In the genomic region with DNA sequence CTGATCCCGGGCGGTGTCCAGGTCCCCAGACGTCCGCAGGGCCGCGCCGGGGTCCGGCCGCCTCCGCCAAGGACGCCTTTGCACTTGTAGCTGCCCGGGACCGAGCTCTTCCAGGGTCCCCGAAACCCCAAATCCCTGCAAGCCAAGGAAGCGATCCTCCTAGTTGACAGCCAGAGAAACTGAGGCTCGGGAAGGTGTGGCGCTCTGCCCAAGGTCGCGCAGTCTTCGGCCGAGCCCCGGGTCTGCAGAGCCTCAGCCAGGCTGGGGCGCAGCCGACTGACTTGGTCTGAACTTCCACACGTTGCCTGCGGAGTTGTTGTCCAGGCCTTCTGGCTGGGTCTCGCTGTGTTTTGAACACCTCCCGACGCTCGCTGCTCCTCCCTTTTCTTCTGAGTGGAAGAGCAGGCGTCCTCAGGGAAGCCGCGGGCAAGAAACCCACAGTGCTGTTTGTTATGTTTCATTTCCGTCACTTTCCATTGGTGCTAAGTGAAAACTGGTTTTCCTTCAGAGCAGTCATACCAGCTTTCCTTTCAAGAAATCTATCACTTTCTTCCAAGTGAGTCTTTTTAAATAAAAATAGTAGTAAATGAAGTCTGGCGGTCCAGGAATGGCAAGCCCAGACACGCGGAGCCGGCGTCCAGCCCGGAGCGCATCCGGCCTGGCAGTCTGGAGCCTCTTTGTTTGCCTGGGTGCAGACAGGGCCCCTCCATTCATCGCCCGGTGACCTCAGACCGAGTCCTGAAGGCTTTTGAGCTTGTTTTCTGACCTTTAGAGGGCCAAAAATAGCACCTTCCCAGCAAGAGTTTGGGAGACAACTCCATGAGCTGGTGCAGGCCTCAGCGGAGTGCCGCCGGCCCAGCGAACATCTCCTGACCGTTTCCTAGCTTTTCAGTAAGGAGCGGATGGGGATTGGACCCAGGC, we compare ENCODE assay signal across 8 cellular contexts. TPM values are rescaled to one million over a fixed set of nuclear protein-coding genes. Genes with fewer than 3 reads are reported as not detected.
DNase-seq lines count a peak whose midpoint lies in the region; ATAC-seq, FAIRE-seq and TF ChIP-seq lines count a peak whose summit lies in the region.

No MANE protein-coding gene starts in this region.

- intact Hi-C loops in lower lobe of right lung (cut with DNase I), result no loop called here

- WGBS in ectodermal cell, 2 experiments, result 23 to 24% methylated on average over 51 of the region's 51 CpGs

- H3K9me3 Mint-ChIP-seq in T-helper 2 cell treated with Interferon-gamma antibody and Interleukin-4, amounts not matched to agents 5 μg/mL and 100 μg/mL, for 36 hours, result no peaks in the 10 kb centered on the region
- no peaks in the 10 kb centered on the region for H3K9me3 Mint-ChIP-seq in stimulated activated naive CD8-positive, alpha-beta T cell treated with anti-CD3 and anti-CD28 coated beads, Interleukin-15, amount 100 ng/mL, for 72 hours

- no peak for TF ChIP-seq CTCF in lower lobe of right lung (IDR thresholded peaks at IDR 0.05)

- ATAC-seq in GM19328 (IDR thresholded peaks at IDR 0.05; ENCODE audit: unreplicated experiment), result peak; percentile 17
- peak; percentile 62 to 72 for ATAC-seq in lower lobe of right lung
- ATAC-seq in stimulated activated naive CD8-positive, alpha-beta T cell treated with anti-CD3 and anti-CD28 coated beads, Interleukin-15, amount 100 ng/mL, for 72 hours, result peak; percentile 55

- peaks cover 8% of the 10 kb centered on the region for H3K4me1 Mint-ChIP-seq in T-helper 2 cell treated with Interferon-gamma antibody and Interleukin-4, amounts not matched to agents 5 μg/mL and 100 μg/mL, for 36 hours (ENCODE audit: low read depth)
- peaks cover 31% of the 10 kb centered on the region for H3K4me1 Mint-ChIP-seq in stimulated activated naive CD8-positive, alpha-beta T cell treated with anti-CD3 and anti-CD28 coated beads, Interleukin-15, amount 100 ng/mL, for 72 hours

- peaks cover 8% of the 10 kb centered on the region for H3K27me3 Mint-ChIP-seq in T-helper 2 cell treated with Interferon-gamma antibody and Interleukin-4, amounts not matched to agents 5 μg/mL and 100 μg/mL, for 36 hours (ENCODE audit: low read depth)
- H3K27me3 Mint-ChIP-seq in stimulated activated naive CD8-positive, alpha-beta T cell treated with anti-CD3 and anti-CD28 coated beads, Interleukin-15, amount 100 ng/mL, for 72 hours, result no peaks in the 10 kb centered on the region

- DNase-seq in COR-L47 (lab: John Stamatoyannopoulos, UW), result peak; percentile 52
- peak; percentile 83 for DNase-seq in HTR-8/SVneo (ENCODE audit: insufficient read length, low spot score)
- no peak for DNase-seq in T-helper 2 cell treated with Interferon-gamma antibody and Interleukin-4, amounts not matched to agents 5 μg/mL and 100 μg/mL, for 36 hours (ENCODE audit: low spot score)
- DNase-seq in lower lobe of right lung, result peak; percentile 71
- peak; percentile 4 to 19 for DNase-seq in stimulated activated naive CD8-positive, alpha-beta T cell treated with anti-CD3 and anti-CD28 coated beads, Interleukin-15, amount 100 ng/mL, for 72 hours
- DNase-seq in NCI-H1436 treated with DMSO at 0.1 percent for 48 hours (lab: John Stamatoyannopoulos, UW), result no peak

- H3K27ac ChIP-seq in ectodermal cell (ENCODE audit: insufficient read depth, low read depth, low read length, poor library complexity, severe bottlenecking) (no peak overlapping the region), lower lobe of right lung (peak overlapping the region; percentile 85)

- peaks cover 16% of the 10 kb centered on the region for H3K27me3 ChIP-seq in ectodermal cell (ENCODE audit: control insufficient read depth, insufficient read depth, low read length, poor library complexity, severe bottlenecking)
- no peaks in the 10 kb centered on the region for H3K27me3 ChIP-seq in lower lobe of right lung (ENCODE audit: low read depth)

- FAIRE-seq in HTR-8/SVneo (lab: Jason Lieb, UNC), result peak; percentile 74

- H3K9me3 ChIP-seq in ectodermal cell (ENCODE audit: control insufficient read depth, low read length) (no peaks in the 10 kb centered on the region), lower lobe of right lung (no peaks in the 10 kb centered on the region)

- peak overlapping the region; percentile 76 for H3K4me3 ChIP-seq in ectodermal cell (ENCODE audit: insufficient read depth, low read depth, low read length)
- peak overlapping the region; percentile 95 for H3K4me3 ChIP-seq in lower lobe of right lung

- no peaks in the 10 kb centered on the region for H3K36me3 Mint-ChIP-seq in T-helper 2 cell treated with Interferon-gamma antibody and Interleukin-4, amounts not matched to agents 5 μg/mL and 100 μg/mL, for 36 hours (ENCODE audit: low read depth)

- H3K4me1 ChIP-seq in ectodermal cell (ENCODE audit: control insufficient read depth, insufficient read depth, low read length), result peaks cover 18% of the 10 kb centered on the region
- peaks cover 14% of the 10 kb centered on the region for H3K4me1 ChIP-seq in lower lobe of right lung

- no peak overlapping the region for H3K27ac Mint-ChIP-seq in T-helper 2 cell treated with Interferon-gamma antibody and Interleukin-4, amounts not matched to agents 5 μg/mL and 100 μg/mL, for 36 hours
- peak overlapping the region in 1 of 2 donors; percentile 93 for H3K27ac Mint-ChIP-seq in stimulated activated naive CD8-positive, alpha-beta T cell treated with anti-CD3 and anti-CD28 coated beads, Interleukin-15, amount 100 ng/mL, for 72 hours

- peak overlapping the region; percentile 85 for H3K4me3 Mint-ChIP-seq in T-helper 2 cell treated with Interferon-gamma antibody and Interleukin-4, amounts not matched to agents 5 μg/mL and 100 μg/mL, for 36 hours
- peak overlapping the region; percentile 89 to 95 for H3K4me3 Mint-ChIP-seq in stimulated activated naive CD8-positive, alpha-beta T cell treated with anti-CD3 and anti-CD28 coated beads, Interleukin-15, amount 100 ng/mL, for 72 hours

- H3K36me3 ChIP-seq in ectodermal cell (ENCODE audit: control insufficient read depth, insufficient read depth, low read length) (no peaks in the 10 kb centered on the region), lower lobe of right lung (peaks cover 9% of the 10 kb centered on the region)

RNA-seq across cellular contexts. Expression of gene FAM210B, which starts 0.7 kb away (rescaled TPM):
- polyA plus RNA-seq in ectodermal cell (2013, experiment 1 of 4), result 40.2 TPM
- 44.2 TPM for polyA plus RNA-seq in ectodermal cell (2013, experiment 2 of 4)
- 34.9 TPM for polyA plus RNA-seq in ectodermal cell (2013, experiment 3 of 4)
- polyA plus RNA-seq in ectodermal cell (2013, experiment 4 of 4), result 37.4 TPM
- 36.4 TPM for total RNA-seq in lower lobe of right lung

RNA-seq across cellular contexts. Expression of gene AURKA, which starts 32.5 kb away (rescaled TPM):
- 69.4 TPM for polyA plus RNA-seq in ectodermal cell (2013, experiment 1 of 4)
- 55.6 TPM for polyA plus RNA-seq in ectodermal cell (2013, experiment 2 of 4)
- polyA plus RNA-seq in ectodermal cell (2013, experiment 3 of 4), result 57.6 TPM
- 61.5 TPM for polyA plus RNA-seq in ectodermal cell (2013, experiment 4 of 4)
- 2.5 TPM for total RNA-seq in lower lobe of right lung

RNA-seq across cellular contexts. Expression of gene CSTF1, which starts 33.0 kb away (rescaled TPM):
- 59.9 TPM for polyA plus RNA-seq in ectodermal cell (2013, experiment 1 of 4)
- polyA plus RNA-seq in ectodermal cell (2013, experiment 2 of 4), result 62.4 TPM
- polyA plus RNA-seq in ectodermal cell (2013, experiment 3 of 4), result 49.4 TPM
- 51.7 TPM for polyA plus RNA-seq in ectodermal cell (2013, experiment 4 of 4)
- total RNA-seq in lower lobe of right lung, result 24.4 TPM

RNA-seq across cellular contexts. Expression of gene CASS4, which starts 52.6 kb away (rescaled TPM):
- polyA plus RNA-seq in ectodermal cell (2013, experiment 1 of 4), result not detected
- polyA plus RNA-seq in ectodermal cell (2013, experiment 2 of 4), result 0.11 TPM
- 0.11 TPM for polyA plus RNA-seq in ectodermal cell (2013, experiment 3 of 4)
- not detected for polyA plus RNA-seq in ectodermal cell (2013, experiment 4 of 4)
- total RNA-seq in lower lobe of right lung, result 23.9 TPM

Comparison
In these comparisons a context has a peak if more than half of its experiments do, and no peak if none do; other contexts are left out.
1. DNase-seq: peak in COR-L47 (single experiment), HTR-8/SVneo (single experiment), lower lobe of right lung (single experiment) and stimulated activated naive CD8-positive, alpha-beta T cell treated with anti-CD3 and anti-CD28 coated beads, Interleukin-15, amount 100 ng/mL, for 72 hours (2 of 2); none in T-helper 2 cell treated with Interferon-gamma antibody and Interleukin-4, amounts not matched to agents 5 μg/mL and 100 μg/mL, for 36 hours (single experiment) and NCI-H1436 treated with DMSO at 0.1 percent for 48 hours (single experiment).
2. ATAC-seq: peak in every context shown above with its lines; median percentile 67 in lower lobe of right lung; 55 in stimulated activated naive CD8-positive, alpha-beta T cell treated with anti-CD3 and anti-CD28 coated beads, Interleukin-15, amount 100 ng/mL, for 72 hours; 17 in GM19328.